1 cellular context compared by ENCODE assay signal in the genomic region with DNA sequence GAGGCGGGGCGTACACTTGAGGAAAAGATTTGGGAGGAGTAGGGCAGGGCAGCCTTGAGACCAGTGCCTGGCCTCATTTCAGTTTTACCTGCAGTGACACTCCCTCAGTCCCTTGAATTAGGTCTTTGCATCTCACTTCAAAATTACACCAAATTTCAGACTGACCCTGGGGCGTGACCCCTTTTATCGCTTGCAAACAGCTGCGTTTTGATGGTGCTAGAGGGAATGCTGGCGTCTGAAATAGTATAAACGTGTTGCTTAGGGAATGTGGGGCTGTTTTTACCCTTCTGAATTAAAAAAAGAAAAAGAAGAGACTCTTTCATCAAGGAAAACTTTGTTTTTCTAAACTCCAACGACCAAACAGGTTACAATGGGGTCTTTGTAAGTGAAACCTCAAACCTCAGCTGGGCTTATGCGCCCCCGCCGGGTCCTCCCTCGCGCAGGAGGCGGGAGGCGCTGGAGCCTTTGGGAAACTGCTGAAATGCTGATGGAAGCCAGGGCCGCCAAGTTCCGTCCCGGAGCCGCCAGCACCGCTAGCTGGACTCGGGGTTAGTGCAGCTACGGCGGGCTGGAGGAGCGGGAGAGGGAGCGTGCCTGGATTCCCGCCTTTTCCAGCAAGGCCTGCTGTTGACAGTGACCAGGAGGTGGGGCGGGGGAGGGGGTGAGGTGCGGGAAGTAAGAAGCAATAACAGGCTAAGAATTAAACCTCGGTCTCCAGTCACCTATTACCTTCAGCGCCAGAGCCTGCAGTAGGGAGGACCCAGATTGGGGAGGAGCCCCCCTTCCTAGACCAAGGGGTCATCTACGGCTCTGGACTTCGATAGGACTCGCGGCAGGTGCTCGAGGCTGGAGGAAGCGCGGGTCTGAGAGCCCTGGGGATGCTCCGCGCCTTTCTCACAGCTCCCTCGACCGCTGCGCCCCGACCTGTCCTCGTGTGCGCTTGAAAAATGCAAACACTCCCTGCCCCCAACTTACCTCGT.
TF ChIP-seq lines count a peak whose summit lies in the region.

No MANE protein-coding gene starts in this region.

TF ChIP-seq in H1, 55 proteins besides CTCF, POLR2A, EP300 and RAD21:
- no peak for TF ChIP-seq RFX5 (IDR thresholded peaks at IDR 0.05; ENCODE audit: borderline replicate concordance, low read depth, low read length)
- TF ChIP-seq, protein P1, sequence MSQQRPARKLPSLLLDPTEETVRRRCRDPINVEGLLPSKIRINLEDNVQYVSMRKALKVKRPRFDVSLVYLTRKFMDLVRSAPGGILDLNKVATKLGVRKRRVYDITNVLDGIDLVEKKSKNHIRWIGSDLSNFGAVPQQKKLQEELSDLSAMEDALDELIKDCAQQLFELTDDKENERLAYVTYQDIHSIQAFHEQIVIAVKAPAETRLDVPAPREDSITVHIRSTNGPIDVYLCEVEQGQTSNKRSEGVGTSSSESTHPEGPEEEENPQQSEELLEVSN (IDR thresholded peaks at IDR 0.05), result peak; percentile 100
- TF ChIP-seq NANOG (IDR thresholded peaks at IDR 0.05; ENCODE audit: insufficient read depth, low read depth, low read length, poor library complexity, severe bottlenecking), result no peak
- TF ChIP-seq CEBPB (IDR thresholded peaks at IDR 0.05; ENCODE audit: low read depth, low read length), result no peak
- TF ChIP-seq CBX8 (IDR thresholded peaks at IDR 0.05; ENCODE audit: borderline replicate concordance, low read depth, low read length), result no peak
- TF ChIP-seq PHF8 (conservative IDR thresholded peaks at IDR 0.05; ENCODE audit: low read depth, low read length), result 0 out of 2 replicates have a peak, but pooled peaks have one; percentile 20
- peak; percentile 85; the same call in 1 of the 2 replicates for TF ChIP-seq KDM1A (IDR thresholded peaks at IDR 0.05; ENCODE audit: borderline replicate concordance, low read length)
- TF ChIP-seq POLR2AphosphoS5 (IDR thresholded peaks at IDR 0.05; ENCODE audit: low read depth, low read length), result no peak
- no peak for TF ChIP-seq SP2 (IDR thresholded peaks at IDR 0.05; ENCODE audit: low read length)
- no peak for TF ChIP-seq CHD1 (IDR thresholded peaks at IDR 0.05; ENCODE audit: low read depth, low read length)
- TF ChIP-seq RXRA (IDR thresholded peaks at IDR 0.05; ENCODE audit: insufficient read depth, low read depth, low read length), result no peak
- TF ChIP-seq ASH2L (IDR thresholded peaks at IDR 0.05; ENCODE audit: low read length), result peak; percentile 86
- TF ChIP-seq SP1 (IDR thresholded peaks at IDR 0.05; ENCODE audit: low read depth, low read length), result no peak
- TF ChIP-seq HDAC6 (IDR thresholded peaks at IDR 0.05; ENCODE audit: low read depth, low read length), result no peak
- TF ChIP-seq HDAC2 (IDR thresholded peaks at IDR 0.05; ENCODE audit: borderline replicate concordance in 1 of 2, low read depth in 2 of 2, low read length in 2 of 2), result 0 out of 4 replicates have a peak, but pooled peaks of 1 of the 2 experiments have one; percentile 11
- TF ChIP-seq, protein P2, sequence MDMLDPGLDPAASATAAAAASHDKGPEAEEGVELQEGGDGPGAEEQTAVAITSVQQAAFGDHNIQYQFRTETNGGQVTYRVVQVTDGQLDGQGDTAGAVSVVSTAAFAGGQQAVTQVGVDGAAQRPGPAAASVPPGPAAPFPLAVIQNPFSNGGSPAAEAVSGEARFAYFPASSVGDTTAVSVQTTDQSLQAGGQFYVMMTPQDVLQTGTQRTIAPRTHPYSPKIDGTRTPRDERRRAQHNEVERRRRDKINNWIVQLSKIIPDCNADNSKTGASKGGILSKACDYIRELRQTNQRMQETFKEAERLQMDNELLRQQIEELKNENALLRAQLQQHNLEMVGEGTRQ (IDR thresholded peaks at IDR 0.05; ENCODE audit: low read length), result no peak
- TF ChIP-seq, protein P3, sequence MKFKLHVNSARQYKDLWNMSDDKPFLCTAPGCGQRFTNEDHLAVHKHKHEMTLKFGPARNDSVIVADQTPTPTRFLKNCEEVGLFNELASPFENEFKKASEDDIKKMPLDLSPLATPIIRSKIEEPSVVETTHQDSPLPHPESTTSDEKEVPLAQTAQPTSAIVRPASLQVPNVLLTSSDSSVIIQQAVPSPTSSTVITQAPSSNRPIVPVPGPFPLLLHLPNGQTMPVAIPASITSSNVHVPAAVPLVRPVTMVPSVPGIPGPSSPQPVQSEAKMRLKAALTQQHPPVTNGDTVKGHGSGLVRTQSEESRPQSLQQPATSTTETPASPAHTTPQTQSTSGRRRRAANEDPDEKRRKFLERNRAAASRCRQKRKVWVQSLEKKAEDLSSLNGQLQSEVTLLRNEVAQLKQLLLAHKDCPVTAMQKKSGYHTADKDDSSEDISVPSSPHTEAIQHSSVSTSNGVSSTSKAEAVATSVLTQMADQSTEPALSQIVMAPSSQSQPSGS (IDR thresholded peaks at IDR 0.05; ENCODE audit: low read length), result peak; percentile 1; the same call in 1 of the 2 replicates
- no peak for TF ChIP-seq TBP (IDR thresholded peaks at IDR 0.05; ENCODE audit: low read depth, low read length)
- TF ChIP-seq, protein P4, sequence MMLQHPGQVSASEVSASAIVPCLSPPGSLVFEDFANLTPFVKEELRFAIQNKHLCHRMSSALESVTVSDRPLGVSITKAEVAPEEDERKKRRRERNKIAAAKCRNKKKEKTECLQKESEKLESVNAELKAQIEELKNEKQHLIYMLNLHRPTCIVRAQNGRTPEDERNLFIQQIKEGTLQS (IDR thresholded peaks at IDR 0.05; ENCODE audit: insufficient read depth, low read depth, low read length), result no peak
- TF ChIP-seq RBBP5 (IDR thresholded peaks at IDR 0.05; ENCODE audit: borderline replicate concordance, low read depth, low read length), result no peak
- TF ChIP-seq FOSL1 (IDR thresholded peaks at IDR 0.05; ENCODE audit: insufficient read depth, low read depth, low read length), result no peak
- TF ChIP-seq EGR1 (IDR thresholded peaks at IDR 0.05; ENCODE audit: borderline replicate concordance, low read depth, low read length), result peak; percentile 22; the same call in 1 of the 2 replicates
- TF ChIP-seq, protein P5, sequence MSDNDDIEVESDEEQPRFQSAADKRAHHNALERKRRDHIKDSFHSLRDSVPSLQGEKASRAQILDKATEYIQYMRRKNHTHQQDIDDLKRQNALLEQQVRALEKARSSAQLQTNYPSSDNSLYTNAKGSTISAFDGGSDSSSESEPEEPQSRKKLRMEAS (IDR thresholded peaks at IDR 0.05), result peak; percentile 99
- peak; percentile 66 for TF ChIP-seq RNF2 (IDR thresholded peaks at IDR 0.05; ENCODE audit: borderline replicate concordance, low read depth, low read length, missing control alignments, poor library complexity, severe bottlenecking)
- TF ChIP-seq SUZ12 (IDR thresholded peaks at IDR 0.05; ENCODE audit: low read length), result no peak
- TF ChIP-seq CHD2 (IDR thresholded peaks at IDR 0.05; ENCODE audit: low read length), result no peak
- TF ChIP-seq GTF2F1 (IDR thresholded peaks at IDR 0.05; ENCODE audit: borderline replicate concordance, low read depth, low read length), result 0 out of 2 replicates have a peak, but pooled peaks have one; percentile 69
- 0 out of 2 replicates have a peak, but pooled peaks have one; percentile 15 for TF ChIP-seq TCF12 (IDR thresholded peaks at IDR 0.05; ENCODE audit: low read depth, low read length)
- TF ChIP-seq SIN3A (conservative IDR thresholded peaks at IDR 0.05 in 1 of 2, IDR thresholded peaks at IDR 0.05 in 1 of 2; ENCODE audit: low read depth in 1 of 2, low read length in 2 of 2), result no peak
- no peak for TF ChIP-seq POU5F1 (IDR thresholded peaks at IDR 0.05; ENCODE audit: low read depth, low read length)
TF ChIP-seq in H1: peak in this region for 11.
